Comparison of ENCODE assay signal across 26 cellular contexts in genomic region chr7:151817981-151818673, GRCh38.
"Had no signal": no experiment of that assay in that cellular context is flagged by ENCODE, and none has a peak within 500 bp of the region (broad histone marks: within the 10 kb centered on the region; RNA-seq: fewer than 3 reads in every experiment).

No MANE protein-coding gene starts in this region.

- H3K27ac ChIP-seq: brain microvascular endothelial cell, cardiac muscle cell, SJCRH30, WERI-Rb-1 had no signal

- H3K27me3 Mint-ChIP-seq: activated CD4-positive, alpha-beta memory T cell treated with anti-CD3 and anti-CD28 coated beads, Interleukin-2, amount 10 ng/mL, durations not matched to agents 7 days and 5 days; activated CD4-positive, alpha-beta T cell treated with anti-CD3 and anti-CD28 coated beads for 36 hours; activated naive CD4-positive, alpha-beta T cell treated with anti-CD3 and anti-CD28 coated beads, Interleukin-2, amount 10 ng/mL, durations not matched to agents 7 days and 5 days; activated naive CD8-positive, alpha-beta T cell treated with anti-CD3 and anti-CD28 coated beads for 36 hours; activated T-helper 17 cell treated with anti-CD3 and anti-CD28 coated beads, Interleukin-2, amount 50 U/mL, for 72 hours had no signal

- H3K36me3 Mint-ChIP-seq: activated naive CD4-positive, alpha-beta T cell treated with anti-CD3 and anti-CD28 coated beads, Interleukin-2, amount 10 ng/mL, durations not matched to agents 7 days and 5 days; activated naive CD8-positive, alpha-beta T cell treated with anti-CD3 and anti-CD28 coated beads for 36 hours had no signal

- DNase-seq: activated CD4-positive, alpha-beta memory T cell treated with anti-CD3 and anti-CD28 coated beads, Interleukin-2, amount 10 ng/mL, durations not matched to agents 7 days and 5 days; activated CD4-positive, alpha-beta T cell treated with anti-CD3 and anti-CD28 coated beads for 36 hours; activated CD4-positive, alpha-beta T cell treated with anti-CD3 and anti-CD28 coated beads, Interleukin-2, amount 50 U/mL, for 1 hour; activated gamma-delta T cell treated with Interleukin-2 at 50 U/mL for 16 hours; activated naive CD4-positive, alpha-beta T cell treated with anti-CD3 and anti-CD28 coated beads, Interleukin-2, amount 10 ng/mL, durations not matched to agents 7 days and 5 days; activated naive CD8-positive, alpha-beta T cell treated with anti-CD3 and anti-CD28 coated beads for 36 hours; activated T-cell treated with anti-CD3 and anti-CD28 coated beads for 4 hours; activated T-cell treated with anti-CD3 and anti-CD28 coated beads, Interleukin-2, amount 50 U/mL, for 48 hours; brain microvascular endothelial cell; KG1; NCI-H1092; NCI-H1417; NCI-H1694; NCI-H2029; NCI-H2107; NCI-H2171 treated with DMSO at 0.1 percent for 48 hours; NCI-H226; NCI-H526 treated with DMSO at 0.1 percent for 48 hours; NCI-H82; SJCRH30; SK-N-SH; T-helper 1 cell; WERI-Rb-1 had no signal

- H3K27ac Mint-ChIP-seq: activated CD4-positive, alpha-beta memory T cell treated with anti-CD3 and anti-CD28 coated beads, Interleukin-2, amount 10 ng/mL, durations not matched to agents 7 days and 5 days; activated CD4-positive, alpha-beta T cell treated with anti-CD3 and anti-CD28 coated beads for 36 hours; activated naive CD4-positive, alpha-beta T cell treated with anti-CD3 and anti-CD28 coated beads, Interleukin-2, amount 10 ng/mL, durations not matched to agents 7 days and 5 days; activated naive CD8-positive, alpha-beta T cell treated with anti-CD3 and anti-CD28 coated beads for 36 hours; activated T-helper 17 cell treated with anti-CD3 and anti-CD28 coated beads, Interleukin-2, amount 50 U/mL, for 72 hours had no signal

- H3K9me3 Mint-ChIP-seq: activated CD4-positive, alpha-beta memory T cell treated with anti-CD3 and anti-CD28 coated beads, Interleukin-2, amount 10 ng/mL, durations not matched to agents 7 days and 5 days; activated naive CD4-positive, alpha-beta T cell treated with anti-CD3 and anti-CD28 coated beads, Interleukin-2, amount 10 ng/mL, durations not matched to agents 7 days and 5 days; activated naive CD8-positive, alpha-beta T cell treated with anti-CD3 and anti-CD28 coated beads for 36 hours; activated T-helper 17 cell treated with anti-CD3 and anti-CD28 coated beads, Interleukin-2, amount 50 U/mL, for 72 hours had no signal

- H3K4me3 Mint-ChIP-seq: activated CD4-positive, alpha-beta memory T cell treated with anti-CD3 and anti-CD28 coated beads, Interleukin-2, amount 10 ng/mL, durations not matched to agents 7 days and 5 days; activated CD4-positive, alpha-beta T cell treated with anti-CD3 and anti-CD28 coated beads for 36 hours; activated naive CD4-positive, alpha-beta T cell treated with anti-CD3 and anti-CD28 coated beads, Interleukin-2, amount 10 ng/mL, durations not matched to agents 7 days and 5 days; activated naive CD8-positive, alpha-beta T cell treated with anti-CD3 and anti-CD28 coated beads for 36 hours; activated T-helper 17 cell treated with anti-CD3 and anti-CD28 coated beads, Interleukin-2, amount 50 U/mL, for 72 hours had no signal

- H3K9me3 ChIP-seq: SJCRH30, SK-N-SH had no signal

- H3K4me3 ChIP-seq: cardiac muscle cell, SJCRH30 had no signal

- H3K9ac ChIP-seq: SK-N-SH had no signal

- ATAC-seq: activated CD4-positive, alpha-beta T cell treated with anti-CD3 and anti-CD28 coated beads for 36 hours; activated T-helper 17 cell treated with anti-CD3 and anti-CD28 coated beads, Interleukin-2, amount 50 U/mL, for 72 hours; Right ventricle myocardium inferior had no signal

- H3K4me2 ChIP-seq: SK-N-SH had no signal

- H3K27me3 ChIP-seq: SJCRH30 had no signal

- H3K4me1 Mint-ChIP-seq: activated CD4-positive, alpha-beta memory T cell treated with anti-CD3 and anti-CD28 coated beads, Interleukin-2, amount 10 ng/mL, durations not matched to agents 7 days and 5 days; activated naive CD4-positive, alpha-beta T cell treated with anti-CD3 and anti-CD28 coated beads, Interleukin-2, amount 10 ng/mL, durations not matched to agents 7 days and 5 days had no signal

- H3K36me3 ChIP-seq: brain microvascular endothelial cell, cardiac muscle cell, SJCRH30, WERI-Rb-1 had no signal
